In genomic region chr17:81034779-81035388, GRCh38 we compare ENCODE assay signal across 1 cellular context.
TF ChIP-seq lines count a peak whose summit lies in the region.

TSS of gene BAIAP2 (plus strand) at chr17:81035151. CDS start at chr17:81035255, 104 bp downstream.

TF ChIP-seq in HepG2, 621 proteins besides CTCF, POLR2A, EP300 and RAD21 (continued from another document and continues in another):
- TF ChIP-seq ZNF362 (CRISPR knock-in tag; IDR thresholded peaks at IDR 0.05; ENCODE audit: borderline replicate concordance) = no peak
- TF ChIP-seq FOXA1 (IDR thresholded peaks at IDR 0.05) = no peak
- no peak for TF ChIP-seq FOXA1 (CRISPR knock-in tag; IDR thresholded peaks at IDR 0.05)
- no peak for TF ChIP-seq ZNF451 (CRISPR knock-in tag; IDR thresholded peaks at IDR 0.05)
- TF ChIP-seq GABPA (IDR thresholded peaks at IDR 0.05; ENCODE audit: low read depth, low read length) = no peak; the same call in 1 of the 2 replicates
- 0 out of 2 replicates have a peak, but pooled peaks have one; percentile 13 for TF ChIP-seq GABPA (CRISPR knock-in tag; IDR thresholded peaks at IDR 0.05; ENCODE audit: low read depth)
- TF ChIP-seq RERE (CRISPR knock-in tag; IDR thresholded peaks at IDR 0.05; ENCODE audit: low read depth) = no peak
- no peak for TF ChIP-seq TOE1 (CRISPR knock-in tag; IDR thresholded peaks at IDR 0.05)
- TF ChIP-seq ARID4A (CRISPR knock-in tag; IDR thresholded peaks at IDR 0.05; ENCODE audit: borderline replicate concordance) = peak; percentile 75
- peak; percentile 65; the same call in 1 of the 2 replicates for TF ChIP-seq ZNF790 (CRISPR knock-in tag; IDR thresholded peaks at IDR 0.05; ENCODE audit: borderline replicate concordance)
- TF ChIP-seq ZNF598 (CRISPR knock-in tag; IDR thresholded peaks at IDR 0.05; ENCODE audit: borderline replicate concordance) = no peak
- no peak for TF ChIP-seq NFE2 (CRISPR knock-in tag; IDR thresholded peaks at IDR 0.05)
- 0 out of 2 replicates have a peak, but pooled peaks have one; percentile 53 for TF ChIP-seq BCL3 (CRISPR knock-in tag; IDR thresholded peaks at IDR 0.05)
- TF ChIP-seq KLF15 (CRISPR knock-in tag; IDR thresholded peaks at IDR 0.05; ENCODE audit: borderline replicate concordance) = no peak; the same call in 1 of the 2 replicates
- no peak for TF ChIP-seq ELK4 (CRISPR knock-in tag; IDR thresholded peaks at IDR 0.05; ENCODE audit: borderline replicate concordance)
- no peak for TF ChIP-seq ZKSCAN1 (IDR thresholded peaks at IDR 0.05; ENCODE audit: low read length)
- no peak for TF ChIP-seq ZC3H13 (CRISPR knock-in tag; IDR thresholded peaks at IDR 0.05)
- TF ChIP-seq ZXDC (CRISPR knock-in tag; IDR thresholded peaks at IDR 0.05) = no peak
- peak; percentile 24; the same call in 1 of the 2 replicates for TF ChIP-seq KDM3A (CRISPR knock-in tag; IDR thresholded peaks at IDR 0.05; ENCODE audit: low read depth)
- no peak for TF ChIP-seq CEBPZ (IDR thresholded peaks at IDR 0.05; ENCODE audit: low read length)
- no peak; the same call in 1 of the 2 replicates for TF ChIP-seq FOXK1 (CRISPR knock-in tag; IDR thresholded peaks at IDR 0.05; ENCODE audit: borderline replicate concordance, low read depth)
- 0 out of 2 replicates have a peak, but pooled peaks have one; percentile 62 for TF ChIP-seq ZBTB7A (CRISPR knock-in tag; IDR thresholded peaks at IDR 0.05)
- TF ChIP-seq ZFP91 (CRISPR knock-in tag; IDR thresholded peaks at IDR 0.05; ENCODE audit: borderline replicate concordance) = peak; percentile 10; the same call in 1 of the 2 replicates
- TF ChIP-seq ZBTB4 (CRISPR knock-in tag; IDR thresholded peaks at IDR 0.05; ENCODE audit: borderline replicate concordance) = no peak
